22 cellular contexts compared by ENCODE assay signal in the genomic region with DNA sequence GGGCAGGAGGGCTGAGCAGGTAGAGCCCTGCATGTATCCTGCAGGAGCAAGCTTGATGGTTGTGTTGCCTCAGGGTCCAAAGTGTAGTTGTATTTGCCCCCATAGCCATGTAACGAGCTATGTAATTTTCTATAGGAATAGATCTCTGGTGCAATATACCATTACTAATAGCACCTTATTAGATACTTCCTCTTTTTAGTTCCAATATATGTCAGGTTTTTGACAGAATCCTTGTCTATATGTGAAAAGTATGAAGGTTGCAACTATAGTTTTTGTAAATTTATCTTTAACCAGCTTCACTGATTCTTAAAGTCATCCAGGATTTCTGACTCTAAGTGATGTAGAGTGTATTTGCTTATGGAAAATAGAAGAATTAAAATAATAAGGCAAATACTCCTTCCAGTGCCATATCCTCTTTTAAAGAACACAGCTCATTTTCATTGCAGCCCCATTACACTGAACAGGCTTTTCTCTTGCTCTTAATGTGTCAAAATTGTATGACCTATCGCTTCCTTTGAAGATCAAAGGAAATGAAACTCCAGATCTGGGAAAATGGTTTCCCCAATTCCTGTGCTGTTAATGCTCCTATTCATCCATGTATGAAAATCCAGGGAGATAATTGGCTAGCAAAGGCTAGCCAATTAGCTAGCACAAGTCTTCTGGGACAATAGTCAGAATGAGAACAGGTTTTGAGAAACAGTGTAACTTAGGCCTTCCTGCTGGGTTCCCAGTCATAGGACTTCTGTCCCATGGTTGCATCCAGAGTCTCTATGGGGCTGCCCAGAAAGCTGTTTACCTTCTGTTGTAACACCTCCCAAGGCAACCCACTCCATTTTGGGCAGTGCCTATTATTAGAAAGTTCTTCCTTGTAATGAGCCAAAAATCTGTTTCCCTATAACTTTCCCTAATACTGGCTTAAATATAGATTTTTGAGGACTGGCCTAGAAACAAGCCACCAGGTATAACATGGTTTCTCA.
A peak's percentile ranks its signal among the peaks of the same experiment; 100 is the strongest.
DNase-seq lines count a peak whose midpoint lies in the region; ATAC-seq and TF ChIP-seq lines count a peak whose summit lies in the region.
"Had no signal": no experiment of that assay in that cellular context is flagged by ENCODE, and none has a peak within 500 bp of the region (broad histone marks: within the 10 kb centered on the region; RNA-seq: fewer than 3 reads in every experiment).

No MANE protein-coding gene starts in this region.

- no peak for TF ChIP-seq POLR2A in sigmoid colon (IDR thresholded peaks at IDR 0.05)

- H3K27ac ChIP-seq in KOPT-K1 (ENCODE audit: low read depth, low read length, poor library complexity, severe bottlenecking): peak overlapping the region; percentile 100
- H3K27ac ChIP-seq in left ventricle myocardium inferior (replicated peaks): peak overlapping the region; percentile 42
- H3K27ac ChIP-seq in sigmoid colon: no peak overlapping the region
- H3K27ac ChIP-seq: A549, neural progenitor cell had no signal

- TF ChIP-seq CTCF in left ventricle myocardium inferior (IDR thresholded peaks at IDR 0.05; ENCODE audit: borderline replicate concordance) (no peak), sigmoid colon (IDR thresholded peaks at IDR 0.05) (no peak)

- 91 to 93% methylated on average over 2 of the region's 2 CpGs for WGBS in sigmoid colon, 2 donors

- H3K27me3 ChIP-seq in left ventricle myocardium inferior (ENCODE audit: low read depth) (no peaks in the 10 kb centered on the region), sigmoid colon (no peaks in the 10 kb centered on the region)
- H3K27me3 ChIP-seq: neural progenitor cell had no signal

- no peaks in the 10 kb centered on the region for H3K9me3 ChIP-seq in KOPT-K1 (ENCODE audit: insufficient read depth, low read length, poor library complexity, severe bottlenecking)
- H3K9me3 ChIP-seq in left ventricle myocardium inferior (replicated peaks): no peaks in the 10 kb centered on the region
- H3K9me3 ChIP-seq in sigmoid colon: no peaks in the 10 kb centered on the region
- H3K9me3 ChIP-seq: A549 had no signal

- in situ Hi-C loops in KBM-7 (cut with MboI; ENCODE audit: low pct_unique_long_range_greater_than_20kb, low sequenced_read_pairs): no loop called here

- H3K4me3 ChIP-seq in left ventricle myocardium inferior: no peak overlapping the region
- no peak overlapping the region for H3K4me3 ChIP-seq in sigmoid colon
- H3K4me3 ChIP-seq: A549, neural progenitor cell had no signal

- H3K36me3 ChIP-seq in KOPT-K1 (ENCODE audit: insufficient read depth, low read length): peaks cover 8% of the 10 kb centered on the region
- H3K36me3 ChIP-seq in left ventricle myocardium inferior: no peaks in the 10 kb centered on the region
- no peaks in the 10 kb centered on the region for H3K36me3 ChIP-seq in sigmoid colon
- H3K36me3 ChIP-seq: neural progenitor cell had no signal

- peaks cover 13% of the 10 kb centered on the region for H3K4me1 ChIP-seq in left ventricle myocardium inferior
- H3K4me1 ChIP-seq in sigmoid colon: no peaks in the 10 kb centered on the region
- H3K4me1 ChIP-seq: A549, neural progenitor cell had no signal

- DNase-seq in CD1c-positive myeloid dendritic cell (ENCODE audit: extremely low spot score) (peak; percentile 2), left ventricle myocardium inferior (no peak), KBM-7 (no peak), glomerular visceral epithelial cell (ENCODE audit: extremely low spot score) (no peak), dermis blood vessel endothelial cell (no peak), sigmoid colon (no peak)
- DNase-seq: activated CD8-positive, alpha-beta memory T cell treated with anti-CD3 and anti-CD28 coated beads, Interleukin-2, amount 50 U/mL, for 4 hours; DND-41; glutamatergic neuron; Kasumi-1; kidney glomerular epithelial cell; NCI-H1092; NCI-H2081; NCI-H345; NCI-H748 treated with DMSO at 0.1 percent for 48 hours; T1000; trophoblast cell had no signal

- intact Hi-C loops in left ventricle myocardium inferior (cut with micrococcal nuclease): no loop called here
- intact Hi-C loops in sigmoid colon (cut with DNase I): no loop called here

- ATAC-seq in GM18519 (IDR thresholded peaks at IDR 0.05; ENCODE audit: low FRiP score, unreplicated experiment): peak; percentile 52
- ATAC-seq: A549, WTC11 had no signal

- no peak for TF ChIP-seq EP300 in sigmoid colon (IDR thresholded peaks at IDR 0.05)

Comparison
In these comparisons a context has a peak if more than half of its experiments do, and no peak if none do; other contexts are left out.
1. H3K27ac ChIP-seq: peak in KOPT-K1 (single experiment) and left ventricle myocardium inferior (single experiment); none in sigmoid colon (0 of 4).